13 cellular contexts compared by ENCODE assay signal in the genomic region with DNA sequence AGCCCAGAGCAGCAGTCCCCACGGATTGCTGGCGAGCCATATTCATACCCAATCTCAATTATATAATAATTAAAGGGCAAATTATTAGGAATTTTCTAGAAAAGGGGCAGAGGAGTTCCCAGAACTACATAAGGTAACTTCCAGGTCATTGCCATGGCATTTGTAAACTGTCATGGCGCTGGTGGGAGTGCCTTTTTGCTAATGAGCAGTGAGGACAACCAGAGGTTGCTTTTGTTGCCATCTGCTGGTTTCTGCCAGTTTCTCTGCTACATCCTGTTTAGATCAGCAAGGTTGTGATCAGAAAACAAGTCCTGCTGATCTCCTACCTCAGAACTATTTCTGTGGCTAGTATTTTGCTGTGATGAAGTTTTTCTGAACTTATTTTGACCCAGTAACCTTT.
DNase-seq lines count a peak whose midpoint lies in the region; FAIRE-seq and TF ChIP-seq lines count a peak whose summit lies in the region.
"Had no signal": no experiment of that assay in that cellular context is flagged by ENCODE, and none has a peak within 500 bp of the region (broad histone marks: within the 10 kb centered on the region; RNA-seq: fewer than 3 reads in every experiment).

No MANE protein-coding gene starts in this region.

- FAIRE-seq in GM12892 (lab: Jason Lieb, UNC) = peak; percentile 46

- POLR2A ChIA-PET in AG04449 (lab: Yijun Ruan, JAX) = no interaction called here

- H3K4me3 ChIP-seq in AG04449 (ENCODE audit: low read depth, low read length) (no peak overlapping the region), epithelial cell of proximal tubule (ENCODE audit: low read depth, low read length) (no peak overlapping the region)
- H3K4me3 ChIP-seq: adrenal gland, lung, sigmoid colon, SJSA1 had no signal

- no peak for TF ChIP-seq POLR2A in GM12892 (IDR thresholded peaks at IDR 0.05; ENCODE audit: low read depth, low read length)

- no peak for DNase-seq in AG04449 (ENCODE audit: low read depth, low spot score)
- DNase-seq in GM12892 (ENCODE audit: insufficient read length) = no peak
- DNase-seq in NCI-H226 = peak; percentile 24
- no peak for DNase-seq in epithelial cell of proximal tubule (ENCODE audit: low read depth)
- DNase-seq in NCI-H1417 treated with DMSO at 0.1 percent for 48 hours (lab: John Stamatoyannopoulos, UW) = no peak
- no peak for DNase-seq in stimulated activated naive CD4-positive, alpha-beta T cell treated with Interleukin-2 at 50 U/mL for 16 hours (lab: John Stamatoyannopoulos, UW)
- no peak for DNase-seq in NCI-H446 treated with DMSO at 0.1 percent for 48 hours (lab: John Stamatoyannopoulos, UW)
- no peak for DNase-seq in stimulated activated CD8-positive, alpha-beta memory T cell treated with anti-CD3 and anti-CD28 coated beads, Interleukin-4, amount 100 ng/mL, for 48 hours
- DNase-seq: NCI-H1105, sigmoid colon had no signal

- CTCF ChIA-PET in AG04449 (lab: Yijun Ruan, JAX) = interaction anchor here (1.0 to 3.1 kb wide), 4 partner anchors 12 to 458 kb away, joined by 3 to 20 read pairs (median 12); no protein-coding TSS in a partner anchor

- peak; percentile 28 for TF ChIP-seq CTCF in AG04449 (IDR thresholded peaks at IDR 0.05; ENCODE audit: insufficient read depth, low read length, missing control alignments)
- peak; percentile 34 for TF ChIP-seq CTCF in epithelial cell of proximal tubule (conservative IDR thresholded peaks at IDR 0.05; ENCODE audit: low read depth, low read length)
